9 cellular contexts compared by ENCODE assay signal in the genomic region with DNA sequence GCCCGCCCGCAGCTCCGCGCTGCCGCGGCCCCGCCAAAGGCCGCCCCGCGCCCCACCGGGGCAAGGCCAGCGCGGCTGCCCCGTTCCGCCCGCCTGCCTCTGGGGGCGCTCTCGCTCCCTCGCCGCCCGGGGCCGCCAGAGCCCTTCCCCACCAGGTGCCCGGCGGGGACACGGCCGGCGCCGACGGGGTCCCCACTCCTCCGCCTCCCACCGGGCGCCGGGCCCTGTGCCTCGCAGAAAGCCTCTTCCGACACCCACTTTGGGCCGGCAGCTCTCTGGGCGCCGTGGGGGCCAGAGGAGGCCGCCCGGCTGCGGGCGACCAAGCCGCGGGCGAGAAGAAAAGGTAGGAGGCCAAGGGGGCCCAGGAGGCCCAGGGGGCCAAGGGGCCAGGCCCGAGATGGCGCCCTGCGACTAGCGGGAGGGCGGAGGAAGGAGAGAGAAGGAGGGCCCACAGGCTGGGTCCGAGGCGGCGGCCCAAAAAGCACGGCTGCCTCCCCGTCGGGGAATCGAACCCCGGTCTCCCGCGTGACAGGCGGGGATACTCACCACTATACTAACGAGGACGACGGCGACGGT. TPM values are rescaled to one million over a fixed set of nuclear protein-coding genes. Genes with fewer than 3 reads are reported as not detected.
DNase-seq lines count a peak whose midpoint lies in the region; ATAC-seq and TF ChIP-seq lines count a peak whose summit lies in the region.
"Not testable (repeated sequence)": the region's sequence is repeated elsewhere in the genome, so short reads cannot be mapped to it uniquely, and the experiment has no call there.
"Had no signal": no experiment of that assay in that cellular context is flagged by ENCODE, and none has a peak within 500 bp of the region (broad histone marks: within the 10 kb centered on the region; RNA-seq: fewer than 3 reads in every experiment).

No MANE protein-coding gene starts in this region.

- CTCF ChIA-PET in CD4-positive, alpha-beta T cell (lab: Charles Lee); IMR-90 (lab: Yijun Ruan, JAX); naive thymus-derived CD4-positive, alpha-beta T cell (lab: Charles Lee): not testable (repeated sequence)

- ATAC-seq in CD4-positive, alpha-beta T cell (ENCODE audit: poor library complexity), result peak; percentile 33
- ATAC-seq in GM19328 (IDR thresholded peaks at IDR 0.05; ENCODE audit: unreplicated experiment), result peak; percentile 20
- peak; percentile 34 for ATAC-seq in GM21576 (IDR thresholded peaks at IDR 0.05; ENCODE audit: unreplicated experiment)
- ATAC-seq in HG02852 (IDR thresholded peaks at IDR 0.05; ENCODE audit: unreplicated experiment), result peak; percentile 19
- peak; percentile 33 for ATAC-seq in HG03139 (IDR thresholded peaks at IDR 0.05; ENCODE audit: unreplicated experiment)
- peak; percentile 48 for ATAC-seq in IMR-90 (ENCODE audit: low read depth)
- peak; percentile 30 for ATAC-seq in activated naive CD8-positive, alpha-beta T cell treated with anti-CD3 and anti-CD28 coated beads, Interleukin-2, amount 10 ng/mL, durations not matched to agents 7 days and 5 days (ENCODE audit: low read depth)
- peak; percentile 24 for ATAC-seq in naive thymus-derived CD4-positive, alpha-beta T cell

- not testable (repeated sequence) for H2BK20ac ChIP-seq in IMR-90 (ENCODE audit: low read depth, low read length)

- not testable (repeated sequence) for H2BK15ac ChIP-seq in IMR-90 (ENCODE audit: low read depth, low read length)

- H3K9me3 ChIP-seq in CD4-positive, alpha-beta T cell (ENCODE audit: control insufficient read depth, low read length); IMR-90 (ENCODE audit: control insufficient read depth, insufficient read depth, low read length); naive thymus-derived CD4-positive, alpha-beta T cell (ENCODE audit: control insufficient read depth in 2 of 3, low read length in 3 of 3): not testable (repeated sequence)

- not testable (repeated sequence) for H3K36me3 ChIP-seq in IMR-90 (ENCODE audit: control insufficient read depth, insufficient read depth, low read length); naive thymus-derived CD4-positive, alpha-beta T cell (ENCODE audit: control insufficient read depth in 2 of 3, insufficient read depth in 3 of 3, low read length in 3 of 3)

- not testable (repeated sequence) for H3K18ac ChIP-seq in IMR-90 (ENCODE audit: low read depth, low read length)

- TF ChIP-seq RAD21 in IMR-90 (IDR thresholded peaks at IDR 0.05; ENCODE audit: low read length), result not testable (repeated sequence)

- H2BK120ac ChIP-seq in IMR-90 (ENCODE audit: low read depth, low read length), result not testable (repeated sequence)

- peaks cover 14% of the 10 kb centered on the region for H3K27me3 ChIP-seq in CD4-positive, alpha-beta T cell (ENCODE audit: control insufficient read depth, insufficient read depth, low read length)
- not testable (repeated sequence) for H3K27me3 ChIP-seq in IMR-90 (ENCODE audit: control insufficient read depth, insufficient read depth, low read length); naive thymus-derived CD4-positive, alpha-beta T cell (ENCODE audit: control insufficient read depth in 2 of 2, insufficient read depth in 2 of 2, low read length in 2 of 2)

- in situ Hi-C loops in IMR-90 (cut with MboI; ENCODE audit: low sequenced_read_pairs), result not testable (repeated sequence)

- not testable (repeated sequence) for H2BK5ac ChIP-seq in IMR-90 (ENCODE audit: low read depth, low read length, poor library complexity, severe bottlenecking)

- not testable (repeated sequence) for H3K4me1 ChIP-seq in IMR-90 (ENCODE audit: control insufficient read depth, insufficient read depth, low read length); naive thymus-derived CD4-positive, alpha-beta T cell (ENCODE audit: control insufficient read depth in 2 of 2, insufficient read depth in 2 of 2, low read length in 2 of 2)

- not testable (repeated sequence) for DNase-seq in CD4-positive, alpha-beta T cell; IMR-90; activated naive CD8-positive, alpha-beta T cell treated with anti-CD3 and anti-CD28 coated beads, Interleukin-2, amount 10 ng/mL, durations not matched to agents 7 days and 5 days; naive thymus-derived CD4-positive, alpha-beta T cell

- not testable (repeated sequence) for H2AFZ ChIP-seq in IMR-90 (replicated peaks; ENCODE audit: low read length, poor library complexity)

- H3K4me3 Mint-ChIP-seq in CD4-positive, alpha-beta T cell; activated naive CD8-positive, alpha-beta T cell treated with anti-CD3 and anti-CD28 coated beads, Interleukin-2, amount 10 ng/mL, durations not matched to agents 7 days and 5 days; naive thymus-derived CD4-positive, alpha-beta T cell: not testable (repeated sequence)

- not testable (repeated sequence) for TF ChIP-seq POLR2A in IMR-90 (IDR thresholded peaks at IDR 0.05; ENCODE audit: low read depth, low read length)

- H2AK5ac ChIP-seq in IMR-90 (ENCODE audit: low read depth, low read length), result not testable (repeated sequence)

- not testable (repeated sequence) for H2AK9ac ChIP-seq in IMR-90 (replicated peaks; ENCODE audit: low read depth, low read length, poor library complexity)

- H3K4me2 ChIP-seq in IMR-90 (ENCODE audit: low read depth, low read length), result not testable (repeated sequence)

- not testable (repeated sequence) for BruUV-seq in IMR-90 (replicated peaks; lab: Mats Ljungman, UMichigan)

- dilution Hi-C loops in IMR-90 (cut with HindIII; ENCODE audit: low sequenced_read_pairs, unreplicated experiment), result not testable (repeated sequence)

- not testable (repeated sequence) for H3K27ac ChIP-seq in CD4-positive, alpha-beta T cell (ENCODE audit: low read depth, low read length); IMR-90 (ENCODE audit: insufficient read depth, low read length); naive thymus-derived CD4-positive, alpha-beta T cell (ENCODE audit: low read depth, low read length)

- peaks cover 30% of the 10 kb centered on the region for H3K27me3 Mint-ChIP-seq in CD4-positive, alpha-beta T cell
- peaks cover 24% of the 10 kb centered on the region for H3K27me3 Mint-ChIP-seq in activated naive CD8-positive, alpha-beta T cell treated with anti-CD3 and anti-CD28 coated beads, Interleukin-2, amount 10 ng/mL, durations not matched to agents 7 days and 5 days
- peaks cover 26 to 28% (median 28%) of the 10 kb centered on the region in 5 donors for H3K27me3 Mint-ChIP-seq in naive thymus-derived CD4-positive, alpha-beta T cell

- POLR2A ChIA-PET in CD4-positive, alpha-beta T cell (lab: Charles Lee); IMR-90 (lab: Charles Lee; ENCODE audit: unreplicated experiment); activated naive CD8-positive, alpha-beta T cell treated with anti-CD3 and anti-CD28 coated beads, Interleukin-2, amount 10 ng/mL, durations not matched to agents 7 days and 5 days (lab: Charles Lee); naive thymus-derived CD4-positive, alpha-beta T cell (lab: Charles Lee): not testable (repeated sequence)

- not testable (repeated sequence) for H4K20me1 ChIP-seq in IMR-90 (ENCODE audit: insufficient read depth, low read length)

- WGBS in IMR-90 (ENCODE audit: extremely low coverage in 2 of 2, insufficient read length in 1 of 2), 2 experiments, result no CpG with 5 or more reads among the region's 66 CpGs

- intact Hi-C loops in CD4-positive, alpha-beta T cell (cut with DNase I, micrococcal nuclease); IMR-90 (cut with micrococcal nuclease); naive thymus-derived CD4-positive, alpha-beta T cell (cut with micrococcal nuclease): not testable (repeated sequence)

- not testable (repeated sequence) for H3K36me3 Mint-ChIP-seq in CD4-positive, alpha-beta T cell (ENCODE audit: low read depth); activated naive CD8-positive, alpha-beta T cell treated with anti-CD3 and anti-CD28 coated beads, Interleukin-2, amount 10 ng/mL, durations not matched to agents 7 days and 5 days; naive thymus-derived CD4-positive, alpha-beta T cell

- not testable (repeated sequence) for H3K23ac ChIP-seq in IMR-90 (ENCODE audit: low read depth, low read length)

- H4K91ac ChIP-seq in IMR-90 (ENCODE audit: insufficient read depth, low read depth, low read length), result not testable (repeated sequence)

- not testable (repeated sequence) for H3K9ac ChIP-seq in IMR-90 (ENCODE audit: low read depth, low read length)

- H4K8ac ChIP-seq in IMR-90 (ENCODE audit: low read depth in 2 of 2, low read length in 2 of 2), result not testable (repeated sequence)

- H3K9me1 ChIP-seq in IMR-90 (ENCODE audit: insufficient read depth, low read length), result not testable (repeated sequence)

- not testable (repeated sequence) for H3K79me1 ChIP-seq in IMR-90 (ENCODE audit: low read depth in 1 of 2, low read length in 2 of 2)

- H3K4ac ChIP-seq in IMR-90 (ENCODE audit: low read depth, low read length), result not testable (repeated sequence)

- not testable (repeated sequence) for H4K5ac ChIP-seq in IMR-90 (ENCODE audit: low read depth, low read length)

- TF ChIP-seq CTCF in CD4-positive, alpha-beta T cell (IDR thresholded peaks at IDR 0.05); IMR-90 (conservative IDR thresholded peaks at IDR 0.05; ENCODE audit: low read depth, low read length): not testable (repeated sequence)

- not testable (repeated sequence) for H3K4me3 ChIP-seq in IMR-90 (ENCODE audit: insufficient read depth, low read depth, low read length); naive thymus-derived CD4-positive, alpha-beta T cell (ENCODE audit: low read length)

- H3K9me3 Mint-ChIP-seq in CD4-positive, alpha-beta T cell; activated naive CD8-positive, alpha-beta T cell treated with anti-CD3 and anti-CD28 coated beads, Interleukin-2, amount 10 ng/mL, durations not matched to agents 7 days and 5 days; naive thymus-derived CD4-positive, alpha-beta T cell: not testable (repeated sequence)

- not testable (repeated sequence) for H3K27ac Mint-ChIP-seq in CD4-positive, alpha-beta T cell; activated naive CD8-positive, alpha-beta T cell treated with anti-CD3 and anti-CD28 coated beads, Interleukin-2, amount 10 ng/mL, durations not matched to agents 7 days and 5 days; naive thymus-derived CD4-positive, alpha-beta T cell

- H3K14ac ChIP-seq in IMR-90 (replicated peaks; ENCODE audit: low read depth, low read length), result not testable (repeated sequence)

- H3K56ac ChIP-seq in IMR-90 (ENCODE audit: extremely low read depth, insufficient read depth, low read length), result not testable (repeated sequence)

- H3K4me1 Mint-ChIP-seq in CD4-positive, alpha-beta T cell (ENCODE audit: low read depth), result peaks cover 11% of the 10 kb centered on the region
- not testable (repeated sequence) for H3K4me1 Mint-ChIP-seq in activated naive CD8-positive, alpha-beta T cell treated with anti-CD3 and anti-CD28 coated beads, Interleukin-2, amount 10 ng/mL, durations not matched to agents 7 days and 5 days
- H3K4me1 Mint-ChIP-seq in naive thymus-derived CD4-positive, alpha-beta T cell, result peaks cover 7 to 16% (median 11%) of the 10 kb centered on the region in 7 donors

RNA-seq across cellular contexts. Expression of a gene that starts 35.2 kb away (rescaled TPM):
- under 1 TPM; 0.63 to 0.89 TPM for total RNA-seq in CD4-positive, alpha-beta T cell
- total RNA-seq in IMR-90 (2012; rRNA removed), result 0.18 and 0.28 TPM in 2 replicates
- 0.56 and 0.94 TPM in 2 replicates for polyA plus RNA-seq in IMR-90 (2012; rRNA removed)
- polyA plus RNA-seq in IMR-90 (2012; cell fraction: cytosol; rRNA removed), result 0.21 and 0.48 TPM in 2 replicates
- 0.03 and 0.57 TPM in 2 replicates for polyA plus RNA-seq in IMR-90 (2012; cell fraction: nucleus; rRNA removed; ENCODE audit: low replicate concordance)
- total RNA-seq in activated naive CD8-positive, alpha-beta T cell treated with anti-CD3 and anti-CD28 coated beads, Interleukin-2, amount 10 ng/mL, durations not matched to agents 7 days and 5 days, result 1 to 10 TPM; 1.3 to 2.4 TPM
- 10 to 100 TPM in 1 of 5 experiments, 1 to 10 TPM in 3, not detected in 1; 2.7 to 91.5 (median 6.4) TPM for total RNA-seq in naive thymus-derived CD4-positive, alpha-beta T cell
- polyA plus RNA-seq in naive thymus-derived CD4-positive, alpha-beta T cell, result under 1 TPM; 0.17 to 0.21 TPM
- total RNA-seq: GM23248 had no signal
- polyA plus RNA-seq: GM23248 had no signal

RNA-seq across cellular contexts. Expression of a gene that starts 54.3 kb away (rescaled TPM):
- total RNA-seq in CD4-positive, alpha-beta T cell, result 1 to 10 TPM in 1 of 2 experiments, under 1 TPM in 1; 0.78 to 1.0 TPM
- 0.54 and 0.56 TPM in 2 replicates for total RNA-seq in IMR-90 (2012; rRNA removed)
- polyA plus RNA-seq in IMR-90 (2012; rRNA removed), result 0.50 and 0.67 TPM in 2 replicates
- polyA plus RNA-seq in IMR-90 (2012; cell fraction: cytosol; rRNA removed), result 0.25 and 0.44 TPM in 2 replicates
- polyA plus RNA-seq in IMR-90 (2012; cell fraction: nucleus; rRNA removed; ENCODE audit: low replicate concordance), result 0.22 and 0.36 TPM in 2 replicates
- 1 to 10 TPM; 1.2 to 1.4 TPM for total RNA-seq in activated naive CD8-positive, alpha-beta T cell treated with anti-CD3 and anti-CD28 coated beads, Interleukin-2, amount 10 ng/mL, durations not matched to agents 7 days and 5 days
- total RNA-seq in naive thymus-derived CD4-positive, alpha-beta T cell, result 1 to 10 TPM in 1 of 5 experiments, under 1 TPM in 4; 0.32 to 3.5 (median 0.89) TPM
- polyA plus RNA-seq in naive thymus-derived CD4-positive, alpha-beta T cell, result not detected
- total RNA-seq: GM23248 had no signal
